In genomic region chr2:23246992-23247683, GRCh38 we compare ENCODE assay signal across 2 cellular contexts.
TF ChIP-seq lines count a peak whose summit lies in the region.

No MANE protein-coding gene starts in this region.

TF ChIP-seq in liver, 16 proteins besides CTCF, POLR2A, EP300 and RAD21 (continued from another document):
- TF ChIP-seq REST (IDR thresholded peaks at IDR 0.05) (no peak), RXRA (IDR thresholded peaks at IDR 0.05) (peak; percentile 42 to 56), EGR1 (IDR thresholded peaks at IDR 0.05; ENCODE audit: low read depth in 2 of 2) (no peak), ATF3 (IDR thresholded peaks at IDR 0.05) (no peak), HNF4A (conservative IDR thresholded peaks at IDR 0.05) (peak in 1 of 2 donors; percentile 54), NR2F2 (IDR thresholded peaks at IDR 0.05) (peak; percentile 19), FOXA1 (IDR thresholded peaks at IDR 0.05) (no peak), YY1 (IDR thresholded peaks at IDR 0.05) (no peak)

TF ChIP-seq in HepG2, 621 proteins besides CTCF, POLR2A, EP300 and RAD21 (continued from another document):
- TF ChIP-seq LRRFIP1 (CRISPR knock-in tag; conservative IDR thresholded peaks at IDR 0.05) (no peak), WIZ (CRISPR knock-in tag; IDR thresholded peaks at IDR 0.05) (no peak)
